Comparison of ENCODE assay signal across 2 cellular contexts in genomic region chr6:35730745-35731413, GRCh38.
A peak's percentile ranks its signal among the peaks of the same experiment; 100 is the strongest.
TF ChIP-seq lines count a peak whose summit lies in the region.

No MANE protein-coding gene starts in this region.

TF ChIP-seq in HEK293, 187 proteins besides CTCF, POLR2A, EP300 and RAD21 (continued from another document):
- no peak for TF ChIP-seq ZNF521 (tag by site-specific recombination; IDR thresholded peaks at IDR 0.05)
- TF ChIP-seq WT1 (tag by site-specific recombination; IDR thresholded peaks at IDR 0.05), result peak; percentile 7; the same call in 1 of the 2 replicates
- TF ChIP-seq ZNF768 (tag by site-specific recombination; IDR thresholded peaks at IDR 0.05), result 0 out of 2 replicates have a peak, but pooled peaks have one; percentile 89
- TF ChIP-seq ZNF600 (tag by site-specific recombination; IDR thresholded peaks at IDR 0.05), result peak; percentile 83

TF ChIP-seq in WTC11, 78 proteins besides CTCF, POLR2A, EP300 and RAD21 (continued from another document):
- TF ChIP-seq USF2 (CRISPR knock-in tag; IDR thresholded peaks at IDR 0.05), result no peak
- no peak for TF ChIP-seq ZNF138 (CRISPR knock-in tag; conservative IDR thresholded peaks at IDR 0.05)
- no peak for TF ChIP-seq CREB1 (CRISPR knock-in tag; IDR thresholded peaks at IDR 0.05)
- no peak for TF ChIP-seq ETV6 (CRISPR knock-in tag; IDR thresholded peaks at IDR 0.05)
- no peak for TF ChIP-seq SMAD4 (CRISPR knock-in tag; IDR thresholded peaks at IDR 0.05)
- TF ChIP-seq TEAD4 (CRISPR knock-in tag; IDR thresholded peaks at IDR 0.05), result no peak
- no peak for TF ChIP-seq ZNF219 (CRISPR knock-in tag; IDR thresholded peaks at IDR 0.05; ENCODE audit: borderline replicate concordance)
